ENCODE assay signal across 31 cellular contexts in genomic region chr3:82618594-82618993, GRCh38.
"Had no signal": no experiment of that assay in that cellular context is flagged by ENCODE, and none has a peak within 500 bp of the region (broad histone marks: within the 10 kb centered on the region; RNA-seq: fewer than 3 reads in every experiment).

No MANE protein-coding gene starts in this region.

- H3K9me3 ChIP-seq: adrenal gland, colonic mucosa, gastrocnemius medialis had no signal

- H3K36me3 ChIP-seq: adrenal gland, breast epithelium, cardiac muscle cell, colonic mucosa, esophagus muscularis mucosa, gastrocnemius medialis, heart left ventricle, WERI-Rb-1 had no signal

- DNase-seq: activated B cell treated with CpG ODN at 0.5 μM for 24 hours; activated CD4-positive, alpha-beta T cell treated with anti-CD3 and anti-CD28 coated beads for 48 hours; activated CD4-positive, alpha-beta T cell treated with anti-CD3 and anti-CD28 coated beads, Interleukin-2, amount 50 U/mL, for 1 hour; activated CD4-positive, alpha-beta T cell treated with anti-CD3 and anti-CD28 coated beads, Interleukin-2, amount 50 U/mL, for 48 hours; activated CD8-positive, alpha-beta memory T cell treated with anti-CD3 and anti-CD28 coated beads for 24 hours; activated CD8-positive, alpha-beta T cell treated with anti-CD3 and anti-CD28 coated beads for 36 hours; activated effector memory CD4-positive, alpha-beta T cell treated with Interleukin-2 at 50 U/mL for 16 hours; activated gamma-delta T cell treated with Interleukin-2 at 50 U/mL for 16 hours; activated naive CD4-positive, alpha-beta T cell treated with Interleukin-2 at 50 U/mL for 16 hours; activated naive CD8-positive, alpha-beta T cell treated with anti-CD3 and anti-CD28 coated beads for 36 hours; activated naive CD8-positive, alpha-beta T cell treated with anti-CD3 and anti-CD28 coated beads, Interleukin-2, amount 50 U/mL, for 24 hours; activated T-cell treated with anti-CD3 and anti-CD28 coated beads, Interleukin-2, amount 50 U/mL, for 4 hours; adrenal gland; amygdala; aorta; central memory CD4-positive, alpha-beta T cell; cerebellar nuclear complex; colonic mucosa; dorsolateral prefrontal cortex; effector memory CD8-positive, alpha-beta T cell; erythroblast; foreskin keratinocyte; gastrocnemius medialis; glutamatergic neuron; heart left ventricle; T-helper 17 cell; T1000; WERI-Rb-1 had no signal

- H3K4me3 ChIP-seq: adrenal gland, breast epithelium, cardiac muscle cell, colonic mucosa, dorsolateral prefrontal cortex, esophagus muscularis mucosa, gastrocnemius medialis, heart left ventricle had no signal

- H3K27me3 ChIP-seq: adrenal gland, breast epithelium, cardiac muscle cell, colonic mucosa, dorsolateral prefrontal cortex, esophagus muscularis mucosa, foreskin keratinocyte, gastrocnemius medialis, heart left ventricle had no signal

- H3K27ac ChIP-seq: adrenal gland, breast epithelium, cardiac muscle cell, colonic mucosa, dorsolateral prefrontal cortex, esophagus muscularis mucosa, foreskin keratinocyte, gastrocnemius medialis, heart left ventricle, WERI-Rb-1 had no signal
